ENCODE assay signal across 18 cellular contexts in genomic region chr1:22413799-22414198, GRCh38. TPM values are rescaled to one million over a fixed set of nuclear protein-coding genes. Genes with fewer than 3 reads are reported as not detected.
DNase-seq lines count a peak whose midpoint lies in the region; ATAC-seq and TF ChIP-seq lines count a peak whose summit lies in the region.
"Had no signal": no experiment of that assay in that cellular context is flagged by ENCODE, and none has a peak within 500 bp of the region (broad histone marks: within the 10 kb centered on the region; RNA-seq: fewer than 3 reads in every experiment).

No MANE protein-coding gene starts in this region.

- ATAC-seq in GM23338: no peak
- 0 out of 2 replicates have a peak, but pooled peaks have one; percentile 3 for ATAC-seq in Panc1
- ATAC-seq in lower lobe of right lung: no peak

- 0 to 93% methylated on average over 1 of the region's 1 CpG for WGBS in thyroid gland, 2 donors
- WGBS in testis, 2 donors: 0 to 100% methylated on average over 1 of the region's 1 CpG

- no peaks in the 10 kb centered on the region for H3K36me3 Mint-ChIP-seq in GM23338 (ENCODE audit: low read depth)
- H3K36me3 Mint-ChIP-seq: activated CD4-positive, alpha-beta memory T cell treated with anti-CD3 and anti-CD28 coated beads for 36 hours had no signal

- no peaks in the 10 kb centered on the region for H3K9me3 ChIP-seq in Panc1 (ENCODE audit: control insufficient read depth, insufficient read depth, low read depth, low read length)
- no peaks in the 10 kb centered on the region for H3K9me3 ChIP-seq in lower lobe of right lung
- no peaks in the 10 kb centered on the region for H3K9me3 ChIP-seq in thyroid gland
- no peaks in the 10 kb centered on the region for H3K9me3 ChIP-seq in testis
- no peaks in the 10 kb centered on the region for H3K9me3 ChIP-seq in left ventricle myocardium inferior (replicated peaks)
- H3K9me3 ChIP-seq: ovary had no signal

- H3K27me3 ChIP-seq in GM23338 (ENCODE audit: insufficient read depth): no peaks in the 10 kb centered on the region
- no peaks in the 10 kb centered on the region for H3K27me3 ChIP-seq in Panc1 (ENCODE audit: control insufficient read depth, insufficient read depth, low read length)
- H3K27me3 ChIP-seq in lower lobe of right lung (ENCODE audit: low read depth): peaks cover 5% of the 10 kb centered on the region
- H3K27me3 ChIP-seq in thyroid gland: no peaks in the 10 kb centered on the region
- no peaks in the 10 kb centered on the region for H3K27me3 ChIP-seq in testis
- H3K27me3 ChIP-seq in left ventricle myocardium inferior (ENCODE audit: low read depth): peaks cover 17% of the 10 kb centered on the region
- H3K27me3 ChIP-seq: ovary had no signal

- no peaks in the 10 kb centered on the region for H3K9me2 ChIP-seq in GM23338 (ENCODE audit: insufficient read depth)

- POLR2A ChIA-PET in Panc1 (lab: Charles Lee): interaction anchor here (0.7 kb wide), 1 partner anchor 198 kb away, joined by 7 read pairs; no protein-coding TSS in a partner anchor

- H3K27ac Mint-ChIP-seq in GM23338: no peak overlapping the region
- H3K27ac Mint-ChIP-seq: activated CD4-positive, alpha-beta memory T cell treated with anti-CD3 and anti-CD28 coated beads for 36 hours had no signal

- BruUV-seq in Panc1 (replicated peaks; lab: Mats Ljungman, UMichigan): no TSS peak

- no peaks in the 10 kb centered on the region for H3F3A ChIP-seq in GM23338 (replicated peaks; ENCODE audit: low read depth)

- H3K9me3 Mint-ChIP-seq in GM23338: peaks cover 6% of the 10 kb centered on the region; the same call in 1 of the 3 replicates
- H3K9me3 Mint-ChIP-seq: activated CD4-positive, alpha-beta memory T cell treated with anti-CD3 and anti-CD28 coated beads for 36 hours; central memory CD8-positive, alpha-beta T cell had no signal

- H3K27ac ChIP-seq in GM23338 (ENCODE audit: low read depth): 0 out of 2 replicates have a peak overlapping the region, but pooled peaks have one; percentile 26
- no peak overlapping the region for H3K27ac ChIP-seq in Panc1 (ENCODE audit: low read length)
- peak overlapping the region; percentile 2 for H3K27ac ChIP-seq in lower lobe of right lung
- H3K27ac ChIP-seq in thyroid gland: peak overlapping the region; percentile 73 to 98 (median 84)
- no peak overlapping the region for H3K27ac ChIP-seq in testis
- no peak overlapping the region for H3K27ac ChIP-seq in left ventricle myocardium inferior (replicated peaks)
- H3K27ac ChIP-seq: RWPE1 had no signal

- peaks cover 13% of the 10 kb centered on the region for H3K27me3 Mint-ChIP-seq in GM23338 (ENCODE audit: insufficient read depth, low read depth, poor library complexity)

- DNase-seq in GM23338 (ENCODE audit: low spot score): no peak
- DNase-seq in Panc1 (ENCODE audit: low read depth, low spot score): no peak
- DNase-seq in lower lobe of right lung: no peak
- no peak for DNase-seq in thyroid gland
- no peak for DNase-seq in testis
- DNase-seq in left ventricle myocardium inferior: no peak
- DNase-seq in NCI-H2081 treated with DMSO at 0.1 percent for 48 hours (lab: John Stamatoyannopoulos, UW): no peak
- DNase-seq: activated CD4-positive, alpha-beta memory T cell treated with anti-CD3 and anti-CD28 coated beads for 36 hours; activated CD4-positive, CD25-positive, alpha-beta regulatory T cell; activated naive CD4-positive, alpha-beta T cell; AML-193; amygdala; effector CD4-positive, alpha-beta T cell; hypothalamus; T-helper 9 cell had no signal

- H3K4me1 Mint-ChIP-seq in GM23338: peaks cover 19% of the 10 kb centered on the region
- H3K4me1 Mint-ChIP-seq: central memory CD8-positive, alpha-beta T cell had no signal

- intact Hi-C loops in Panc1 (cut with micrococcal nuclease; ENCODE audit: unreplicated experiment) (loop anchor here (10.0 kb wide), 1 partner anchor 309 kb away; no protein-coding TSS in a partner anchor), lower lobe of right lung (cut with DNase I) (no loop called here), thyroid gland (cut with DNase I) (loop anchor here (10.0 kb wide), 1 partner anchor 309 kb away; no protein-coding TSS in a partner anchor), testis (cut with DNase I; ENCODE audit: low total_unique reads) (no loop called here), left ventricle myocardium inferior (cut with micrococcal nuclease) (no loop called here)

- TF ChIP-seq POLR2A in thyroid gland (IDR thresholded peaks at IDR 0.05) (no peak), testis (IDR thresholded peaks at IDR 0.05) (no peak)

- in situ Hi-C loops in Panc1 (cut with HindIII; ENCODE audit: low pct_unique_long_range_greater_than_20kb, low sequenced_read_pairs): no loop called here

- H4K20me1 ChIP-seq in GM23338 (replicated peaks; ENCODE audit: insufficient read depth): no peaks in the 10 kb centered on the region

- H3K4me3 ChIP-seq in GM23338 (no peak overlapping the region), Panc1 (ENCODE audit: low read depth in 2 of 2, low read length in 2 of 2) (no peak overlapping the region), lower lobe of right lung (no peak overlapping the region), thyroid gland (replicated peaks in 1 of 3) (no peak overlapping the region), testis (no peak overlapping the region), left ventricle myocardium inferior (no peak overlapping the region)
- H3K4me3 ChIP-seq: ovary had no signal

- no peak overlapping the region for H2AFZ ChIP-seq in GM23338

- no peak overlapping the region for H3K4me2 ChIP-seq in GM23338

- no peaks in the 10 kb centered on the region for H3K79me2 ChIP-seq in GM23338 (replicated peaks; ENCODE audit: insufficient read depth)

- no peak overlapping the region for H3K4me3 Mint-ChIP-seq in GM23338
- H3K4me3 Mint-ChIP-seq: activated CD4-positive, alpha-beta memory T cell treated with anti-CD3 and anti-CD28 coated beads for 36 hours; central memory CD8-positive, alpha-beta T cell had no signal

- H3K36me3 ChIP-seq in GM23338 (ENCODE audit: insufficient read depth) (no peaks in the 10 kb centered on the region), Panc1 (ENCODE audit: control insufficient read depth, insufficient read depth, low read length) (no peaks in the 10 kb centered on the region), lower lobe of right lung (no peaks in the 10 kb centered on the region), thyroid gland (no peaks in the 10 kb centered on the region), testis (ENCODE audit: low read depth, missing control alignments) (no peaks in the 10 kb centered on the region), left ventricle myocardium inferior (no peaks in the 10 kb centered on the region)
- H3K36me3 ChIP-seq: ovary had no signal

- no peak for TF ChIP-seq CTCF in GM23338 (conservative IDR thresholded peaks at IDR 0.05; ENCODE audit: low read depth in 2 of 2)
- no peak for TF ChIP-seq CTCF in Panc1 (IDR thresholded peaks at IDR 0.05)
- no peak for TF ChIP-seq CTCF in lower lobe of right lung (IDR thresholded peaks at IDR 0.05)
- TF ChIP-seq CTCF in thyroid gland (IDR thresholded peaks at IDR 0.05): no peak
- TF ChIP-seq CTCF in testis (IDR thresholded peaks at IDR 0.05): no peak
- no peak for TF ChIP-seq CTCF in left ventricle myocardium inferior (IDR thresholded peaks at IDR 0.05; ENCODE audit: borderline replicate concordance)

- CTCF ChIA-PET in Panc1 (lab: Charles Lee): interaction anchor here (1.3 kb wide), 1 partner anchor 282 kb away, joined by 12 read pairs; no protein-coding TSS in a partner anchor

- H3K4me1 ChIP-seq in GM23338 (ENCODE audit: insufficient read depth): peaks cover 4% of the 10 kb centered on the region; the same call in 1 of the 2 replicates
- H3K4me1 ChIP-seq in Panc1 (ENCODE audit: control insufficient read depth, insufficient read depth, low read length): peaks cover 11% of the 10 kb centered on the region
- peaks cover 16% of the 10 kb centered on the region for H3K4me1 ChIP-seq in lower lobe of right lung
- peaks cover 19 to 27% of the 10 kb centered on the region in 2 donors for H3K4me1 ChIP-seq in thyroid gland
- H3K4me1 ChIP-seq in testis: peaks cover 5% of the 10 kb centered on the region
- peaks cover 12% of the 10 kb centered on the region for H3K4me1 ChIP-seq in left ventricle myocardium inferior

TF ChIP-seq in GM23338, 12 proteins besides CTCF, POLR2A, EP300 and RAD21:
- TF ChIP-seq, protein P1, sequence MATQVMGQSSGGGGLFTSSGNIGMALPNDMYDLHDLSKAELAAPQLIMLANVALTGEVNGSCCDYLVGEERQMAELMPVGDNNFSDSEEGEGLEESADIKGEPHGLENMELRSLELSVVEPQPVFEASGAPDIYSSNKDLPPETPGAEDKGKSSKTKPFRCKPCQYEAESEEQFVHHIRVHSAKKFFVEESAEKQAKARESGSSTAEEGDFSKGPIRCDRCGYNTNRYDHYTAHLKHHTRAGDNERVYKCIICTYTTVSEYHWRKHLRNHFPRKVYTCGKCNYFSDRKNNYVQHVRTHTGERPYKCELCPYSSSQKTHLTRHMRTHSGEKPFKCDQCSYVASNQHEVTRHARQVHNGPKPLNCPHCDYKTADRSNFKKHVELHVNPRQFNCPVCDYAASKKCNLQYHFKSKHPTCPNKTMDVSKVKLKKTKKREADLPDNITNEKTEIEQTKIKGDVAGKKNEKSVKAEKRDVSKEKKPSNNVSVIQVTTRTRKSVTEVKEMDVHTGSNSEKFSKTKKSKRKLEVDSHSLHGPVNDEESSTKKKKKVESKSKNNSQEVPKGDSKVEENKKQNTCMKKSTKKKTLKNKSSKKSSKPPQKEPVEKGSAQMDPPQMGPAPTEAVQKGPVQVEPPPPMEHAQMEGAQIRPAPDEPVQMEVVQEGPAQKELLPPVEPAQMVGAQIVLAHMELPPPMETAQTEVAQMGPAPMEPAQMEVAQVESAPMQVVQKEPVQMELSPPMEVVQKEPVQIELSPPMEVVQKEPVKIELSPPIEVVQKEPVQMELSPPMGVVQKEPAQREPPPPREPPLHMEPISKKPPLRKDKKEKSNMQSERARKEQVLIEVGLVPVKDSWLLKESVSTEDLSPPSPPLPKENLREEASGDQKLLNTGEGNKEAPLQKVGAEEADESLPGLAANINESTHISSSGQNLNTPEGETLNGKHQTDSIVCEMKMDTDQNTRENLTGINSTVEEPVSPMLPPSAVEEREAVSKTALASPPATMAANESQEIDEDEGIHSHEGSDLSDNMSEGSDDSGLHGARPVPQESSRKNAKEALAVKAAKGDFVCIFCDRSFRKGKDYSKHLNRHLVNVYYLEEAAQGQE (IDR thresholded peaks at IDR 0.05; ENCODE audit: unreplicated experiment): no peak
- TF ChIP-seq POLR2AphosphoS5 (IDR thresholded peaks at IDR 0.05; ENCODE audit: low read depth): no peak
- no peak for TF ChIP-seq NANOG (IDR thresholded peaks at IDR 0.05; ENCODE audit: borderline replicate concordance)

RNA-seq across cellular contexts. Expression of gene ZBTB40, which starts 37.9 kb away (rescaled TPM):
- total RNA-seq in GM23338 (2014; rRNA removed; shearing (Covaris generic)): 22.1 and 22.7 TPM in 2 replicates
- polyA plus RNA-seq in GM23338 (2016; fragmentation: Nextera tagmentation; extraction: Ambion mirVana): 3.1 TPM in 2 replicates
- total RNA-seq in Panc1 (2021; ENCODE audit: unreplicated experiment): 24.3 TPM
- polyA plus RNA-seq in Panc1 (2012; ENCODE audit: insufficient read length): 12.8 TPM
- total RNA-seq in lower lobe of right lung: 25.3 TPM
- total RNA-seq in thyroid gland: 10 to 100 TPM; 18.7 to 30.1 (median 23.8) TPM
- total RNA-seq in testis: 10 to 100 TPM; 28.1 to 28.6 TPM
- polyA plus RNA-seq in testis (ENCODE audit: insufficient read depth, low read depth, low replicate concordance): 15.6 TPM
- 17.9 TPM for total RNA-seq in left ventricle myocardium inferior

Comparison
In these comparisons a context has a peak if more than half of its experiments do, and no peak if none do; other contexts are left out.
1. H3K27ac ChIP-seq: peak in GM23338 (single experiment), lower lobe of right lung (single experiment) and thyroid gland (3 of 3); none in Panc1 (single experiment), testis (0 of 2) and left ventricle myocardium inferior (single experiment).
2. intact Hi-C loops: an anchor here in Panc1 (10.0 kb wide) and thyroid gland (10.0 kb wide); none called in lower lobe of right lung, testis and left ventricle myocardium inferior.